1 cellular context compared by ENCODE assay signal in genomic region chr19:5691930-5692784, GRCh38.
TF ChIP-seq lines count a peak whose summit lies in the region.

No MANE protein-coding gene starts in this region.

TF ChIP-seq in HEK293, 187 proteins besides CTCF, POLR2A, EP300 and RAD21 (continued from another document):
- TF ChIP-seq ZNF26 (tag by site-specific recombination; IDR thresholded peaks at IDR 0.05) (no peak), ZNF639 (tag by site-specific recombination; IDR thresholded peaks at IDR 0.05) (peak; percentile 32), ZNF169 (tag by site-specific recombination; IDR thresholded peaks at IDR 0.05) (no peak), ZBTB10 (tag by site-specific recombination; IDR thresholded peaks at IDR 0.05) (peak; percentile 54; the same call in 1 of the 2 replicates), ATF2 (tag by site-specific recombination; IDR thresholded peaks at IDR 0.05; ENCODE audit: low read depth) (no peak), ZNF148 (tag by site-specific recombination; IDR thresholded peaks at IDR 0.05; ENCODE audit: borderline replicate concordance) (no peak), ZNF747 (tag by site-specific recombination; IDR thresholded peaks at IDR 0.05) (no peak), ZBTB17 (tag by site-specific recombination; IDR thresholded peaks at IDR 0.05) (peak; percentile 39; the same call in 1 of the 2 replicates), ZNF335 (tag by site-specific recombination; conservative IDR thresholded peaks at IDR 0.05) (no peak; the same call in none of the 2 replicates), SCRT2 (tag by site-specific recombination; IDR thresholded peaks at IDR 0.05) (peak; percentile 29; the same call in 1 of the 2 replicates), ZNF623 (tag by site-specific recombination; IDR thresholded peaks at IDR 0.05) (0 out of 2 replicates have a peak, but pooled peaks have one; percentile 9), ZNF600 (tag by site-specific recombination; IDR thresholded peaks at IDR 0.05) (0 out of 2 replicates have a peak, but pooled peaks have one; percentile 21), KLF16 (tag by site-specific recombination; IDR thresholded peaks at IDR 0.05) (peak; percentile 33; the same call in 1 of the 2 replicates), ZNF121 (tag by site-specific recombination; IDR thresholded peaks at IDR 0.05) (peak; percentile 20; the same call in 1 of the 2 replicates), ZEB2 (tag by site-specific recombination; IDR thresholded peaks at IDR 0.05) (peak; percentile 62; the same call in 1 of the 2 replicates), ZBTB6 (tag by site-specific recombination; IDR thresholded peaks at IDR 0.05) (peak; percentile 52; the same call in 1 of the 2 replicates), BCL11A (tag by site-specific recombination; IDR thresholded peaks at IDR 0.05; ENCODE audit: low read depth) (peak; percentile 41; the same call in 1 of the 2 replicates), ZXDB (tag by site-specific recombination; IDR thresholded peaks at IDR 0.05) (peak; percentile 10; the same call in 1 of the 2 replicates), ZNF341 (tag by site-specific recombination; IDR thresholded peaks at IDR 0.05; ENCODE audit: low read depth) (peak; percentile 76), ZNF2 (tag by site-specific recombination; IDR thresholded peaks at IDR 0.05) (peak; percentile 51; the same call in 1 of the 2 replicates), ZNF366 (tag by site-specific recombination; conservative IDR thresholded peaks at IDR 0.05) (no peak), ZBTB20 (tag by site-specific recombination; IDR thresholded peaks at IDR 0.05) (peak; percentile 50), HIC1 (tag by site-specific recombination; IDR thresholded peaks at IDR 0.05) (peak; percentile 10; the same call in 1 of the 2 replicates), ZNF202 (tag by site-specific recombination; IDR thresholded peaks at IDR 0.05; ENCODE audit: borderline replicate concordance) (no peak), BCL11B (tag by site-specific recombination; IDR thresholded peaks at IDR 0.05; ENCODE audit: low read depth) (peak; percentile 89), ZBTB7A (tag by site-specific recombination; IDR thresholded peaks at IDR 0.05; ENCODE audit: low read depth) (0 out of 2 replicates have a peak, but pooled peaks have one; percentile 50), ZNF76 (tag by site-specific recombination; IDR thresholded peaks at IDR 0.05; ENCODE audit: borderline replicate concordance, low read depth) (0 out of 2 replicates have a peak, but pooled peaks have one; percentile 37)
